ENCODE assay signal across 19 cellular contexts in the genomic region with DNA sequence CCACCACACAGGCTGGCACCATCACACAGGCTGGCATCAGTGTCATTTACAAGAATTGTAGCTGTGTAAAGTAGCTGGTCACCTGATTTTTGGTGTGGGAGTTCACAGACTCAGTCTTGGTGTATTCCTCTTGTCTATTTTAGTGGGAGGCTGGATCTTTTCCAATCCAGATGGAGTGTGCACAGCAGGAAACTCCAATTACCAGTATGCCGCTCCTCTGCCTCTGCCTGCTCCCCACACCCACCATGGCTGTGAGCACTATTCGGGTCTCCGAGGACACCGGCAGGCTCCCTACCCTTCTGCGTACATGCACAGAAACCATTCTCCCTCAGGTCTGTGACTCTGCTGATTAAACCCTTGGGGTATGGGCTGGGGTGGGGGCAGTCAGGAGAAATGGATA. TPM values are rescaled to one million over a fixed set of nuclear protein-coding genes. Genes with fewer than 3 reads are reported as not detected.
DNase-seq lines count a peak whose midpoint lies in the region; ATAC-seq and TF ChIP-seq lines count a peak whose summit lies in the region.
"Had no signal": no experiment of that assay in that cellular context is flagged by ENCODE, and none has a peak within 500 bp of the region (broad histone marks: within the 10 kb centered on the region; RNA-seq: fewer than 3 reads in every experiment).

No MANE protein-coding gene starts in this region.

- H3K4me3 ChIP-seq in left lung, result no peak overlapping the region
- H3K4me3 ChIP-seq: SK-N-MC had no signal

- H3K9me3 Mint-ChIP-seq in glutamatergic neuron (ENCODE audit: unreplicated experiment), result no peaks in the 10 kb centered on the region
- H3K9me3 Mint-ChIP-seq: CD8-positive, alpha-beta memory T cell; H9; IgD-negative memory B cell had no signal

- H3K27ac ChIP-seq in left lung, result no peak overlapping the region
- H3K27ac ChIP-seq: SK-N-MC had no signal

- peak; percentile 31 for DNase-seq in NCI-H345 (lab: John Stamatoyannopoulos, UW)
- no peak for DNase-seq in NCI-H345 treated with DMSO at 0.1 percent for 48 hours (lab: John Stamatoyannopoulos, UW; ENCODE audit: unreplicated experiment)
- peak; percentile 90 for DNase-seq in DMS 273 (lab: John Stamatoyannopoulos, UW; ENCODE audit: unreplicated experiment)
- DNase-seq in NCI-H2171 (lab: John Stamatoyannopoulos, UW), result peak; percentile 68
- peak; percentile 22 for DNase-seq in glutamatergic neuron
- DNase-seq in NCI-H510A (lab: John Stamatoyannopoulos, UW), result no peak
- DNase-seq in left lung, result no peak
- DNase-seq: CD8-positive, alpha-beta memory T cell; DND-41; H9; Karpas-422; NCI-H1048; NCI-H2029 treated with DMSO at 0.1 percent for 48 hours; NCI-H526; OCI-M1; SHP77 had no signal

- TF ChIP-seq CTCF in glutamatergic neuron (IDR thresholded peaks at IDR 0.05; ENCODE audit: partially characterized antibody, unreplicated experiment), result no peak
- TF ChIP-seq CTCF in left lung (IDR thresholded peaks at IDR 0.05), result no peak

- no peak overlapping the region for H3K4me3 Mint-ChIP-seq in glutamatergic neuron (ENCODE audit: unreplicated experiment)
- H3K4me3 Mint-ChIP-seq: CD8-positive, alpha-beta memory T cell; H9; IgD-negative memory B cell had no signal

- peaks cover 0 to 12% of the 10 kb centered on the region in 2 donors for H3K36me3 ChIP-seq in left lung

- H3K36me3 Mint-ChIP-seq in glutamatergic neuron (ENCODE audit: unreplicated experiment), result no peaks in the 10 kb centered on the region

- intact Hi-C loops in left lung (cut with DNase I), result no loop called here

- no peaks in the 10 kb centered on the region for H3K27me3 ChIP-seq in left lung

- H3K27ac Mint-ChIP-seq in glutamatergic neuron (ENCODE audit: unreplicated experiment), result no peak overlapping the region
- H3K27ac Mint-ChIP-seq: CD8-positive, alpha-beta memory T cell; IgD-negative memory B cell had no signal

- H3K27me3 Mint-ChIP-seq in glutamatergic neuron (ENCODE audit: unreplicated experiment), result no peaks in the 10 kb centered on the region
- H3K27me3 Mint-ChIP-seq: CD8-positive, alpha-beta memory T cell; IgD-negative memory B cell had no signal

- H3K9me3 ChIP-seq in left lung, result no peaks in the 10 kb centered on the region

- H3K4me1 ChIP-seq in left lung, result no peaks in the 10 kb centered on the region

- H3K4me1 Mint-ChIP-seq in glutamatergic neuron (ENCODE audit: low read depth, unreplicated experiment), result peaks cover 4% of the 10 kb centered on the region
- H3K4me1 Mint-ChIP-seq: CD8-positive, alpha-beta memory T cell; IgD-negative memory B cell had no signal

- no peak for ATAC-seq in HG03045 (IDR thresholded peaks at IDR 0.05; ENCODE audit: unreplicated experiment)
- ATAC-seq in left lung, result no peak

RNA-seq across cellular contexts. Expression of a gene that starts 24.2 kb away (rescaled TPM):
- total RNA-seq in glutamatergic neuron (ENCODE audit: unreplicated experiment) (0.78 TPM), left lung (1 to 10 TPM; 1.8 to 2.6 TPM)

Comparison
In these comparisons a context has a peak if more than half of its experiments do, and no peak if none do; other contexts are left out.
1. DNase-seq: peak in NCI-H345 (single experiment), DMS 273 (single experiment), NCI-H2171 (single experiment) and glutamatergic neuron (single experiment); none in NCI-H345 treated with DMSO at 0.1 percent for 48 hours (single experiment), NCI-H510A (single experiment) and left lung (0 of 2).